In the genomic region with DNA sequence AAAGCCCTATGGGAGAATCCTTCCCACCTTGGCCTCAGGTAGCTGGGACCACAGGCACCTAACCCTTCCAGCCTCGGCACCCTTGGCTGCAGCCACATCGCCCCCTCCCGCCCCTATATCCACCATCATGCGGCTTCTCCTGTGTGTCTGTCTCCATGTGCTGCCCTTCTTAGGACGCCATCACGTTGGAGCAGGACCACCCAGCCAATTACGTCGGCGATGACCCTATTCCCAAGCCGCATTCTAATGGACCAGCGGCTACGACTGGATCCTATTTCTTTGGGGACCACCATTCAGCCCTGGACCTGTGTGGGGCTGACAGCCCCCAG, we compare ENCODE assay signal across 10 cellular contexts. TPM values are rescaled to one million over a fixed set of nuclear protein-coding genes. Genes with fewer than 3 reads are reported as not detected.
DNase-seq lines count a peak whose midpoint lies in the region; ATAC-seq and TF ChIP-seq lines count a peak whose summit lies in the region.
"Had no signal": no experiment of that assay in that cellular context is flagged by ENCODE, and none has a peak within 500 bp of the region (broad histone marks: within the 10 kb centered on the region; RNA-seq: fewer than 3 reads in every experiment).

No MANE protein-coding gene starts in this region.

- DNase-seq in activated CD4-positive, alpha-beta T cell treated with anti-CD3 and anti-CD28 coated beads, Interleukin-2, amount 10 ng/mL, durations not matched to agents 24 days and 14 days: no peak
- DNase-seq in activated CD4-positive, alpha-beta T cell treated with anti-CD3 and anti-CD28 coated beads, Interleukin-2, amount 50 U/mL, for 48 hours: no peak
- DNase-seq in adrenal gland (peak in 1 of 7 donors; percentile 58), right lobe of liver (peak in 1 of 3 donors; percentile 53), globus pallidus (ENCODE audit: low spot score) (no peak), activated gamma-delta T cell treated with Interleukin-2 at 50 U/mL for 16 hours (no peak)
- DNase-seq: activated naive CD4-positive, alpha-beta T cell treated with anti-CD3 and anti-CD28 coated beads, Interleukin-2, amount 50 U/mL, for 16 hours; mesendoderm had no signal

- H3K27ac ChIP-seq in adrenal gland: peak overlapping the region; percentile 70 to 97 (median 83)
- H3K27ac ChIP-seq in right lobe of liver: peak overlapping the region; percentile 47 to 77 (median 70)
- H3K27ac ChIP-seq in stomach smooth muscle (ENCODE audit: low read length): peak overlapping the region; percentile 41

- no peaks in the 10 kb centered on the region for H3K27me3 ChIP-seq in adrenal gland
- no peaks in the 10 kb centered on the region for H3K27me3 ChIP-seq in right lobe of liver
- H3K27me3 ChIP-seq in stomach smooth muscle (ENCODE audit: control insufficient read depth in 1 of 2, insufficient read depth in 2 of 2, low read length in 2 of 2): no peaks in the 10 kb centered on the region

- H3K36me3 ChIP-seq in adrenal gland (replicated peaks in 1 of 2): no peaks in the 10 kb centered on the region
- H3K36me3 ChIP-seq in right lobe of liver: no peaks in the 10 kb centered on the region
- no peaks in the 10 kb centered on the region for H3K36me3 ChIP-seq in stomach smooth muscle (ENCODE audit: control insufficient read depth in 2 of 2, insufficient read depth in 2 of 2, low read length in 2 of 2)

- ATAC-seq in right lobe of liver (no peak), HG03460 (IDR thresholded peaks at IDR 0.05; ENCODE audit: unreplicated experiment) (no peak)

- peak overlapping the region; percentile 86 for H3K27ac Mint-ChIP-seq in activated CD4-positive, alpha-beta T cell treated with anti-CD3 and anti-CD28 coated beads, Interleukin-2, amount 10 ng/mL, durations not matched to agents 24 days and 14 days

- no peaks in the 10 kb centered on the region for H3K27me3 Mint-ChIP-seq in activated CD4-positive, alpha-beta T cell treated with anti-CD3 and anti-CD28 coated beads, Interleukin-2, amount 10 ng/mL, durations not matched to agents 24 days and 14 days

- no peaks in the 10 kb centered on the region for H3K9me3 Mint-ChIP-seq in activated CD4-positive, alpha-beta T cell treated with anti-CD3 and anti-CD28 coated beads, Interleukin-2, amount 10 ng/mL, durations not matched to agents 24 days and 14 days

- no peak for TF ChIP-seq CTCF in adrenal gland (IDR thresholded peaks at IDR 0.05)
- no peak for TF ChIP-seq CTCF in right lobe of liver (IDR thresholded peaks at IDR 0.05)

- H3K4me1 Mint-ChIP-seq in activated CD4-positive, alpha-beta T cell treated with anti-CD3 and anti-CD28 coated beads, Interleukin-2, amount 10 ng/mL, durations not matched to agents 24 days and 14 days: peaks cover 29% of the 10 kb centered on the region

- no peak for TF ChIP-seq POLR2A in adrenal gland (IDR thresholded peaks at IDR 0.05)
- TF ChIP-seq POLR2A in right lobe of liver (IDR thresholded peaks at IDR 0.05): no peak

- no peaks in the 10 kb centered on the region for H3K9me3 ChIP-seq in adrenal gland (replicated peaks in 1 of 3)
- no peaks in the 10 kb centered on the region for H3K9me3 ChIP-seq in right lobe of liver
- no peaks in the 10 kb centered on the region for H3K9me3 ChIP-seq in stomach smooth muscle (ENCODE audit: control insufficient read depth in 2 of 2, low read length in 2 of 2)

- H3K36me3 Mint-ChIP-seq in activated CD4-positive, alpha-beta T cell treated with anti-CD3 and anti-CD28 coated beads, Interleukin-2, amount 10 ng/mL, durations not matched to agents 24 days and 14 days (ENCODE audit: low read depth): no peaks in the 10 kb centered on the region

- H3K4me3 ChIP-seq in adrenal gland (no peak overlapping the region), right lobe of liver (no peak overlapping the region), stomach smooth muscle (ENCODE audit: low read length in 2 of 2) (no peak overlapping the region)

- H3K4me3 Mint-ChIP-seq in activated CD4-positive, alpha-beta T cell treated with anti-CD3 and anti-CD28 coated beads, Interleukin-2, amount 10 ng/mL, durations not matched to agents 24 days and 14 days: no peak overlapping the region

- intact Hi-C loops in activated CD4-positive, alpha-beta T cell treated with anti-CD3 and anti-CD28 coated beads, Interleukin-2, amount 10 ng/mL, durations not matched to agents 24 days and 14 days (cut with micrococcal nuclease): no loop called here
- intact Hi-C loops in adrenal gland (cut with DNase I): no loop called here
- intact Hi-C loops in right lobe of liver (cut with DNase I): no loop called here

- peaks cover 36 to 39% of the 10 kb centered on the region in 2 donors for H3K4me1 ChIP-seq in adrenal gland (replicated peaks in 1 of 2)
- peaks cover 2 to 22% (median 5%) of the 10 kb centered on the region in 4 donors for H3K4me1 ChIP-seq in right lobe of liver
- peaks cover 19% of the 10 kb centered on the region for H3K4me1 ChIP-seq in stomach smooth muscle (ENCODE audit: control insufficient read depth, insufficient read depth, low read length)

- WGBS in adrenal gland, 4 donors: 87 to 95% (median 94%) methylated on average over 11 to 12 of the region's 12 CpGs
- WGBS in right lobe of liver (ENCODE audit: insufficient coverage, low coverage, low lambda C conversion rate, missing lambda C conversion rate): 88% methylated on average over 9 of the region's 12 CpGs

- H3K9ac ChIP-seq in stomach smooth muscle (ENCODE audit: low read length in 2 of 2): no peak overlapping the region

RNA-seq across cellular contexts. Expression of a gene that starts 3.3 kb away (rescaled TPM):
- total RNA-seq in activated CD4-positive, alpha-beta T cell treated with anti-CD3 and anti-CD28 coated beads, Interleukin-2, amount 10 ng/mL, durations not matched to agents 24 days and 14 days: 56.0 and 58.4 TPM in 2 replicates
- 10 to 100 TPM; 14.7 to 51.3 (median 28.8) TPM for total RNA-seq in adrenal gland
- polyA plus RNA-seq in adrenal gland: 100 to 1,000 TPM in 2 of 3 donors, 1 to 10 TPM in 1; 7.1 to 275 (median 129) TPM
- total RNA-seq in right lobe of liver: 10 to 100 TPM; 10.1 to 37.4 (median 17.2) TPM

RNA-seq across cellular contexts. Expression of a gene that starts 12.9 kb away (rescaled TPM):
- 162 and 171 TPM in 2 replicates for total RNA-seq in activated CD4-positive, alpha-beta T cell treated with anti-CD3 and anti-CD28 coated beads, Interleukin-2, amount 10 ng/mL, durations not matched to agents 24 days and 14 days
- total RNA-seq in adrenal gland: 10 to 100 TPM; 21.9 to 58.6 (median 40.1) TPM
- 10 to 100 TPM in 2 of 3 donors, 1 to 10 TPM in 1; 2.7 to 14.4 (median 10.5) TPM for polyA plus RNA-seq in adrenal gland
- total RNA-seq in right lobe of liver: 10 to 100 TPM in 2 of 6 experiments, 1 to 10 TPM in 4; 4.1 to 34.0 (median 7.3) TPM

RNA-seq across cellular contexts. Expression of a gene that starts 57.6 kb away (rescaled TPM):
- 137 and 146 TPM in 2 replicates for total RNA-seq in activated CD4-positive, alpha-beta T cell treated with anti-CD3 and anti-CD28 coated beads, Interleukin-2, amount 10 ng/mL, durations not matched to agents 24 days and 14 days
- total RNA-seq in adrenal gland (100 to 1,000 TPM in 4 of 8 donors, 10 to 100 TPM in 4; 49.8 to 185 (median 97.4) TPM), right lobe of liver (10 to 100 TPM; 32.7 to 73.0 (median 45.9) TPM)
- polyA plus RNA-seq in adrenal gland: 100 to 1,000 TPM; 126 to 171 (median 153) TPM
